In genomic region chr6:127618729-127619128, GRCh38 we compare ENCODE assay signal across 17 cellular contexts. TPM values are rescaled to one million over a fixed set of nuclear protein-coding genes. Genes with fewer than 3 reads are reported as not detected.
"Had no signal": no experiment of that assay in that cellular context is flagged by ENCODE, and none has a peak within 500 bp of the region (broad histone marks: within the 10 kb centered on the region; RNA-seq: fewer than 3 reads in every experiment).

No MANE protein-coding gene starts in this region.

- H3K36me3 ChIP-seq: upper lobe of left lung had no signal

- H3K27ac ChIP-seq: body of pancreas, epithelial cell of prostate, hepatocyte, upper lobe of left lung had no signal

- H3K4me3 ChIP-seq: body of pancreas, hepatocyte, upper lobe of left lung had no signal

- H3K27me3 ChIP-seq: body of pancreas, hepatocyte, upper lobe of left lung had no signal

- DNase-seq: activated CD4-positive, alpha-beta T cell treated with anti-CD3 and anti-CD28 coated beads, Interleukin-2, amount 50 U/mL, for 1 hour; activated naive CD4-positive, alpha-beta T cell treated with anti-CD3 and anti-CD28 coated beads, Interleukin-2, amount 50 U/mL, for 16 hours; body of pancreas; effector memory CD4-positive, alpha-beta T cell; stimulated activated CD4-positive, alpha-beta T cell treated with anti-CD3 and anti-CD28 coated beads, Interleukin-12 subunit alpha, Interleukin-12 subunit beta, amount 100 ng/mL, for 4 hours; stimulated activated naive CD4-positive, alpha-beta T cell treated with Interleukin-2 at 50 U/mL for 16 hours; upper lobe of left lung had no signal

- ATAC-seq: body of pancreas, sciatic nerve had no signal

- H3K4me1 ChIP-seq: body of pancreas, upper lobe of left lung had no signal

RNA-seq across cellular contexts. Expression of gene C6orf58, which starts 41.8 kb away (rescaled TPM):
- total RNA-seq: activated T-helper 2 cell treated with anti-CD3 and anti-CD28 coated beads, Interferon-gamma antibody, Interleukin-2, Interleukin-4, amounts not matched to agents 10 μg/mL and 5 μg/mL and 100 μg/mL, durations not matched to agents 14 hours and 24 hours and 36 hours; body of pancreas; hepatocyte; kidney epithelial cell; neural crest cell; osteocyte; pulmonary artery endothelial cell; sciatic nerve; T-helper 2 cell treated with Interferon-gamma antibody and Interleukin-4, amounts not matched to agents 100 ng/mL and 5 ng/mL, for 36 hours; upper lobe of left lung had no signal
- polyA plus RNA-seq: hepatocyte, liver had no signal
